9 cellular contexts compared by ENCODE assay signal in genomic region chr5:77629553-77630245, GRCh38. TPM values are rescaled to one million over a fixed set of nuclear protein-coding genes. Genes with fewer than 3 reads are reported as not detected.
DNase-seq lines count a peak whose midpoint lies in the region; ATAC-seq, FAIRE-seq and TF ChIP-seq lines count a peak whose summit lies in the region.
"Had no signal": no experiment of that assay in that cellular context is flagged by ENCODE, and none has a peak within 500 bp of the region (broad histone marks: within the 10 kb centered on the region; RNA-seq: fewer than 3 reads in every experiment).

No MANE protein-coding gene starts in this region.

- H3K4me3 ChIP-seq in A549 (peak overlapping the region; percentile 72), left lung (peak overlapping the region; percentile 22 to 41), aorta (ENCODE audit: low read length in 2 of 2) (peak overlapping the region; percentile 14 to 21), kidney (ENCODE audit: low read length in 2 of 2) (no peak overlapping the region)

- DNase-seq in A549 (ENCODE audit: low read depth in 1 of 2, low spot score in 1 of 2) (peak in 1 of 2 experiments; percentile 4), SW480 (ENCODE audit: low spot score) (peak; percentile 53), left lung (peak in 1 of 2 donors; percentile 81), aorta (peak in 1 of 2 donors; percentile 75), OCI-M2 (lab: John Stamatoyannopoulos, UW; ENCODE audit: unreplicated experiment) (no peak), GM12891 (ENCODE audit: insufficient read length, low spot score) (no peak), kidney (no peak)

- TF ChIP-seq POLR2A in A549 (IDR thresholded peaks at IDR 0.05; ENCODE audit: low read length) (no peak), GM12891 (IDR thresholded peaks at IDR 0.05; ENCODE audit: low read depth, low read length) (no peak)

- H3K36me3 ChIP-seq in left lung (no peaks in the 10 kb centered on the region), aorta (ENCODE audit: control insufficient read depth in 1 of 2, insufficient read depth in 2 of 2, low read length in 1 of 2) (no peaks in the 10 kb centered on the region), kidney (ENCODE audit: control insufficient read depth in 1 of 2, insufficient read depth in 2 of 2, low read length in 2 of 2) (no peaks in the 10 kb centered on the region)

- H3K4me1 ChIP-seq in A549 (peaks cover 6% of the 10 kb centered on the region; the same call in 2 of the 3 replicates), left lung (peaks cover 15 to 24% of the 10 kb centered on the region in 2 donors), aorta (ENCODE audit: control insufficient read depth in 1 of 2, insufficient read depth in 2 of 2, low read length in 2 of 2) (no peaks in the 10 kb centered on the region), kidney (ENCODE audit: control insufficient read depth in 1 of 2, insufficient read depth in 1 of 2, low read depth in 1 of 2, low read length in 2 of 2) (peaks cover 0 to 12% of the 10 kb centered on the region in 2 donors)

- CTCF ChIA-PET in A549 (lab: Yijun Ruan, JAX), result interaction anchor here (0.8 to 2.2 kb wide), 15 partner anchors 8 to 179 kb away, joined by 3 to 12 read pairs (median 5); partner anchors contain the start of genes OTP and WDR41

- no peak overlapping the region for H3K9ac ChIP-seq in kidney (ENCODE audit: low read length in 2 of 2)

- TF ChIP-seq RAD21 in A549 (conservative IDR thresholded peaks at IDR 0.05 in 1 of 2, IDR thresholded peaks at IDR 0.05 in 1 of 2), result no peak

- no peak for ATAC-seq in A549
- peak; percentile 1 for ATAC-seq in GM18867 (IDR thresholded peaks at IDR 0.05; ENCODE audit: unreplicated experiment)
- ATAC-seq in left lung, result no peak
- ATAC-seq in aorta (ENCODE audit: low FRiP score), result no peak

- peaks cover 99 to 100% of the 10 kb centered on the region in 2 donors for H3K27me3 ChIP-seq in left lung
- no peaks in the 10 kb centered on the region for H3K27me3 ChIP-seq in aorta (ENCODE audit: control insufficient read depth in 1 of 2, insufficient read depth in 2 of 2, low read length in 1 of 2)

- intact Hi-C loops in left lung (cut with DNase I), result no loop called here
- intact Hi-C loops in aorta (cut with DNase I), result no loop called here
- intact Hi-C loops in kidney (cut with DNase I), result no loop called here

- TF ChIP-seq EP300 in A549 (IDR thresholded peaks at IDR 0.05), result no peak

- FAIRE-seq in A549 (lab: Jason Lieb, UNC), result no peak
- FAIRE-seq in GM12891 (lab: Jason Lieb, UNC), result no peak
- no peak for FAIRE-seq in kidney (lab: Jason Lieb, UNC)

- no peak for TF ChIP-seq CTCF in A549 (IDR thresholded peaks at IDR 0.05)
- TF ChIP-seq CTCF in left lung (IDR thresholded peaks at IDR 0.05), result no peak
- TF ChIP-seq CTCF in kidney (IDR thresholded peaks at IDR 0.05; ENCODE audit: borderline replicate concordance, extremely low read depth, insufficient read depth), result no peak

- peak overlapping the region; percentile 76 to 91 for H3K27ac ChIP-seq in A549
- H3K27ac ChIP-seq in left lung, result no peak overlapping the region
- no peak overlapping the region for H3K27ac ChIP-seq in aorta (ENCODE audit: low read depth in 1 of 2, low read length in 2 of 2)
- no peak overlapping the region for H3K27ac ChIP-seq in kidney (ENCODE audit: low read depth in 2 of 2, low read length in 2 of 2)

- 68% methylated on average over 44 of the region's 73 CpGs for WGBS in A549 (ENCODE audit: missing lambda C conversion rate)
- 2 to 4% methylated on average over 55 to 73 of the region's 73 CpGs for WGBS in aorta, 2 donors

- H3K9me3 ChIP-seq in A549 (no peaks in the 10 kb centered on the region), left lung (no peaks in the 10 kb centered on the region), aorta (ENCODE audit: control insufficient read depth, low read length) (no peaks in the 10 kb centered on the region), kidney (ENCODE audit: control insufficient read depth in 1 of 2, low read length in 2 of 2) (no peaks in the 10 kb centered on the region)

- H3K4me2 ChIP-seq in A549, result peak overlapping the region; percentile 97

- POLR2A ChIA-PET in A549 (lab: Yijun Ruan, JAX), result interaction anchor here (0.5 to 2.1 kb wide), 6 partner anchors 8 to 186 kb away, joined by 3 to 7 read pairs (median 5); partner anchors contain the start of genes OTP and WDR41

TF ChIP-seq in A549, 52 proteins besides CTCF, POLR2A, EP300 and RAD21:
- peak; percentile 53; the same call in 1 of the 2 replicates for TF ChIP-seq E2F6 (IDR thresholded peaks at IDR 0.05; ENCODE audit: borderline replicate concordance, low read depth)
- no peak for TF ChIP-seq MYC (IDR thresholded peaks at IDR 0.05; ENCODE audit: borderline replicate concordance, low read length)
- TF ChIP-seq SREBF2 (IDR thresholded peaks at IDR 0.05), result no peak
- no peak for TF ChIP-seq CEBPB (IDR thresholded peaks at IDR 0.05)

TF ChIP-seq in GM12891, 5 proteins besides CTCF, POLR2A, EP300 and RAD21:
- TF ChIP-seq POU2F2 (IDR thresholded peaks at IDR 0.05; ENCODE audit: low read depth, low read length) (no peak), PAX5 (IDR thresholded peaks at IDR 0.05; ENCODE audit: insufficient read depth, low read length, severe bottlenecking) (no peak), SPI1 (IDR thresholded peaks at IDR 0.05; ENCODE audit: low read depth, low read length) (no peak), POLR2AphosphoS5 (IDR thresholded peaks at IDR 0.05; ENCODE audit: low read depth, low read length) (no peak), TAF1 (IDR thresholded peaks at IDR 0.05; ENCODE audit: low read depth, low read length) (no peak)

RNA-seq across cellular contexts. Expression of gene OTP, which starts 8.8 kb away (rescaled TPM):
- polyA plus RNA-seq in A549 (2011; rRNA removed) (0.01 TPM in 1 of 2 replicates, not detected in the other), A549 (2017; fragmentation: RNase III; extraction: RNeasy Plus Mini Kit Qiagen cat#74134 plus additional on column Dnase treatment) (0.03 to 0.04 TPM (median 0.04 TPM) in 3 replicates), aorta (not detected), kidney (ENCODE audit: insufficient read depth, low read depth, low replicate concordance) (not detected)
- 0.04 TPM in 2 replicates for polyA plus RNA-seq in A549 (2012; cell fraction: cytosol; rRNA removed)
- 0.02 TPM in 2 replicates for polyA plus RNA-seq in A549 (2012; cell fraction: nucleus; rRNA removed)
- polyA minus RNA-seq in A549 (2011; rRNA and poly(A)+ RNA removed), result not detected in 2 replicates
- total RNA-seq in left lung (not detected), aorta (not detected), kidney (not detected)
- polyA plus RNA-seq in GM12891 (2012; ENCODE audit: low read depth, missing spikeins), result 1.3 TPM
- total RNA-seq: dermis microvascular lymphatic vessel endothelial cell had no signal

Comparison
In these comparisons a context has a peak if more than half of its experiments do, and no peak if none do; other contexts are left out.
1. H3K27ac ChIP-seq: peak in A549 (2 of 2); none in left lung (0 of 2), aorta (0 of 2) and kidney (0 of 2).
2. H3K4me3 ChIP-seq: peak in A549 (single experiment), left lung (2 of 2) and aorta (2 of 2); none in kidney (0 of 2).